ENCODE assay signal across 13 cellular contexts in the genomic region with DNA sequence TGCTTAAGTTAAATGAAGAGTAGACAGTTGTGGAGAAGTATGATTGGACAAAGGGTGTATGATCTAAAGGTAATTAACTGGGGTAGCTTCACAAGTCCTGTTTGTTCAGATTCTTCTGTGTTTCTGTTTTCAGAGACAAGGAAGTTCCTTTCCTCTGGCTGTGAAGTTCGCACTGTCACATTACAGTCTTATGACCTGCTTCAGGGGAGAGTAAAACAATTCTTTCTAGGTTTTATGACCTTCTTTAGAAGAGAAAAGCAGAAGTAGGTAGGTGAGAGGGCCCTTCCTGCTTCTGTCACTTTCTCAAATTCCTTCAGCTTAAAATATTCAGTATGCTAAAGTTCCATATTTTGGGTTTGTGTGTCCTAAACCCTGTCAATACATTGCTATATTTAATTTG.
DNase-seq lines count a peak whose midpoint lies in the region; ATAC-seq and TF ChIP-seq lines count a peak whose summit lies in the region.
"Had no signal": no experiment of that assay in that cellular context is flagged by ENCODE, and none has a peak within 500 bp of the region (broad histone marks: within the 10 kb centered on the region; RNA-seq: fewer than 3 reads in every experiment).

No MANE protein-coding gene starts in this region.

- peaks cover 10% of the 10 kb centered on the region for H3K4me1 ChIP-seq in OCI-LY3 (ENCODE audit: low read length)
- H3K4me1 ChIP-seq: BLaER1 had no signal

- H3K9ac ChIP-seq in OCI-LY3 (ENCODE audit: low read length), result no peak overlapping the region
- H3K9ac ChIP-seq: BLaER1 had no signal

- no peaks in the 10 kb centered on the region for H4K20me1 ChIP-seq in OCI-LY3 (ENCODE audit: insufficient read depth, low read length)
- H4K20me1 ChIP-seq: BLaER1 had no signal

- H2AFZ ChIP-seq in OCI-LY3 (ENCODE audit: low read depth, low read length), result no peak overlapping the region

- peak overlapping the region; percentile 9; the same call in 1 of the 2 replicates for H3K4me2 ChIP-seq in OCI-LY3 (ENCODE audit: low read length)
- H3K4me2 ChIP-seq: BLaER1 had no signal

- H3K4me3 ChIP-seq in OCI-LY3 (ENCODE audit: low read length) (no peak overlapping the region), epithelial cell of esophagus (ENCODE audit: low read length) (no peak overlapping the region)
- H3K4me3 ChIP-seq: BLaER1, HAP-1 had no signal

- H3K36me3 ChIP-seq in OCI-LY3 (replicated peaks; ENCODE audit: low read depth, low read length), result no peaks in the 10 kb centered on the region
- H3K36me3 ChIP-seq: BLaER1, HAP-1 had no signal

- DNase-seq in SKM-1 treated with dmso at 0.1 percent for 144 hours (lab: John Stamatoyannopoulos, UW; ENCODE audit: unreplicated experiment) (peak; percentile 5), SKM-1 (lab: John Stamatoyannopoulos, UW; ENCODE audit: unreplicated experiment) (no peak), epithelial cell of esophagus (ENCODE audit: low read depth) (peak; percentile 1), GM13976 (ENCODE audit: low spot score) (no peak)
- DNase-seq: 8988T; AML-193; CD4-positive, CD25-positive, alpha-beta regulatory T cell; DMS53 had no signal

- no peak for TF ChIP-seq CTCF in OCI-LY3 (IDR thresholded peaks at IDR 0.05; ENCODE audit: low read depth, low read length)
- no peak for TF ChIP-seq CTCF in epithelial cell of esophagus (IDR thresholded peaks at IDR 0.05; ENCODE audit: insufficient read depth, low read depth, low read length, missing control alignments)
- no peak for TF ChIP-seq CTCF in GM13976 (IDR thresholded peaks at IDR 0.05; ENCODE audit: borderline replicate concordance, control extremely low read depth, extremely low read depth, insufficient read depth, missing control alignments)

- in situ Hi-C loops in GM13976 (cut with MboI; ENCODE audit: low sequenced_read_pairs, unreplicated experiment), result no loop called here

- ATAC-seq in GM19455 (IDR thresholded peaks at IDR 0.05; ENCODE audit: unreplicated experiment), result no peak
- no peak for ATAC-seq in HG03039 (IDR thresholded peaks at IDR 0.05; ENCODE audit: unreplicated experiment)

- H3K27ac ChIP-seq in OCI-LY3 (ENCODE audit: low read length), result peak overlapping the region; percentile 17; the same call in 1 of the 2 replicates
- H3K27ac ChIP-seq: BLaER1 had no signal

- H3K9me3 ChIP-seq in OCI-LY3 (ENCODE audit: insufficient read depth, low read length), result no peaks in the 10 kb centered on the region
- H3K9me3 ChIP-seq: BLaER1, HAP-1 had no signal

- no peaks in the 10 kb centered on the region for H3K27me3 ChIP-seq in OCI-LY3 (ENCODE audit: low read depth, low read length)

- no peaks in the 10 kb centered on the region for H3K79me2 ChIP-seq in OCI-LY3 (ENCODE audit: low read length)

Comparison
In these comparisons a context has a peak if more than half of its experiments do, and no peak if none do; other contexts are left out.
1. DNase-seq: peak in SKM-1 treated with dmso at 0.1 percent for 144 hours (single experiment) and epithelial cell of esophagus (single experiment); none in SKM-1 (single experiment) and GM13976 (single experiment).